In genomic region chr4:169620846-169621228, GRCh38 we compare ENCODE assay signal across 8 cellular contexts. TPM values are rescaled to one million over a fixed set of nuclear protein-coding genes. Genes with fewer than 3 reads are reported as not detected.
DNase-seq lines count a peak whose midpoint lies in the region; ATAC-seq and TF ChIP-seq lines count a peak whose summit lies in the region.

No MANE protein-coding gene starts in this region.

- H3K4me3 ChIP-seq in SJCRH30 (peak overlapping the region; percentile 83), colonic mucosa (peak overlapping the region; percentile 67), upper lobe of right lung (peak overlapping the region; percentile 81)

- intact Hi-C loops in colonic mucosa (cut with DNase I), result loop anchor here (5.0 kb wide), 1 partner anchor 41 kb away; no protein-coding TSS in a partner anchor
- intact Hi-C loops in upper lobe of right lung (cut with DNase I), result no loop called here

- H3K9me3 ChIP-seq in SJCRH30 (replicated peaks) (no peaks in the 10 kb centered on the region), colonic mucosa (no peaks in the 10 kb centered on the region), upper lobe of right lung (no peaks in the 10 kb centered on the region)

- H3K9ac ChIP-seq in colonic mucosa (ENCODE audit: low read depth in 2 of 2, low read length in 2 of 2), result peak overlapping the region; percentile 94 to 99

- H3K27me3 ChIP-seq in SJCRH30 (no peaks in the 10 kb centered on the region), colonic mucosa (no peaks in the 10 kb centered on the region), upper lobe of right lung (no peaks in the 10 kb centered on the region)

- ATAC-seq in upper lobe of right lung (no peak), HG02798 (IDR thresholded peaks at IDR 0.05; ENCODE audit: poor library complexity, unreplicated experiment) (no peak)

- H3K36me3 ChIP-seq in SJCRH30, result no peaks in the 10 kb centered on the region
- no peaks in the 10 kb centered on the region for H3K36me3 ChIP-seq in colonic mucosa
- no peaks in the 10 kb centered on the region for H3K36me3 ChIP-seq in upper lobe of right lung

- DNase-seq in NCI-H2227 (lab: John Stamatoyannopoulos, UW; ENCODE audit: unreplicated experiment) (peak; percentile 29), NCI-H2227 treated with DMSO at 0.1 percent for 48 hours (lab: John Stamatoyannopoulos, UW) (no peak), SJCRH30 (peak in 1 of 2 experiments; percentile 38), colonic mucosa (peak; percentile 45), medulla oblongata (ENCODE audit: extremely low spot score) (peak; percentile 51), upper lobe of right lung (no peak), cortex of kidney (lab: John Stamatoyannopoulos, UW) (no peak)

- H3K4me1 ChIP-seq in SJCRH30 (no peaks in the 10 kb centered on the region), colonic mucosa (no peaks in the 10 kb centered on the region), upper lobe of right lung (peaks cover 18% of the 10 kb centered on the region)

- H3K27ac ChIP-seq in SJCRH30, result peak overlapping the region; percentile 54
- H3K27ac ChIP-seq in colonic mucosa, result peak overlapping the region; percentile 96
- H3K27ac ChIP-seq in upper lobe of right lung, result peak overlapping the region; percentile 93

- TF ChIP-seq CTCF in colonic mucosa (IDR thresholded peaks at IDR 0.05), result no peak
- no peak for TF ChIP-seq CTCF in upper lobe of right lung (IDR thresholded peaks at IDR 0.05)

RNA-seq across cellular contexts. Expression of gene CLCN3, which starts 0.5 kb away (rescaled TPM):
- total RNA-seq in SJCRH30 (2014; rRNA removed; shearing (Covaris generic)), result 24.9 and 27.1 TPM in 2 replicates
- total RNA-seq in colonic mucosa, result 100 to 1,000 TPM; 137 to 148 TPM
- 39.2 TPM for total RNA-seq in upper lobe of right lung

RNA-seq across cellular contexts. Expression of gene NEK1, which starts 8.5 kb away (rescaled TPM):
- total RNA-seq in SJCRH30 (2014; rRNA removed; shearing (Covaris generic)), result 6.8 and 8.2 TPM in 2 replicates
- total RNA-seq in colonic mucosa, result 1 to 10 TPM; 6.9 to 7.4 TPM
- 13.5 TPM for total RNA-seq in upper lobe of right lung

Comparison
In these comparisons a context has a peak if more than half of its experiments do, and no peak if none do; other contexts are left out.
1. DNase-seq: peak in NCI-H2227 (single experiment), colonic mucosa (single experiment) and medulla oblongata (single experiment); none in NCI-H2227 treated with DMSO at 0.1 percent for 48 hours (single experiment), upper lobe of right lung (single experiment) and cortex of kidney (single experiment).
2. Peak in every context shown above with its lines, with median percentiles within 50 percentile points of each other: H3K27ac ChIP-seq and H3K4me3 ChIP-seq.